Comparison of ENCODE assay signal across 33 cellular contexts in genomic region chr2:116222793-116223192, GRCh38.
DNase-seq lines count a peak whose midpoint lies in the region; ATAC-seq, FAIRE-seq and TF ChIP-seq lines count a peak whose summit lies in the region.
"Had no signal": no experiment of that assay in that cellular context is flagged by ENCODE, and none has a peak within 500 bp of the region (broad histone marks: within the 10 kb centered on the region; RNA-seq: fewer than 3 reads in every experiment).

No MANE protein-coding gene starts in this region.

- TF ChIP-seq POLR2A in HepG2 (IDR thresholded peaks at IDR 0.05; ENCODE audit: insufficient read depth in 1 of 2, low read depth in 2 of 2, low read length in 2 of 2) (no peak), right lobe of liver (IDR thresholded peaks at IDR 0.05) (no peak), IMR-90 (IDR thresholded peaks at IDR 0.05; ENCODE audit: low read depth, low read length) (no peak), H1 (IDR thresholded peaks at IDR 0.05; ENCODE audit: control extremely low read depth in 1 of 2, low read depth in 2 of 2, low read length in 2 of 2) (no peak)

- no peak for TF ChIP-seq RAD21 in HepG2 (CRISPR knock-in tag; IDR thresholded peaks at IDR 0.05)
- no peak for TF ChIP-seq RAD21 in IMR-90 (IDR thresholded peaks at IDR 0.05; ENCODE audit: low read length)
- no peak for TF ChIP-seq RAD21 in H1 (IDR thresholded peaks at IDR 0.05 in 1 of 2, conservative IDR thresholded peaks at IDR 0.05 in 1 of 2; ENCODE audit: low read depth in 2 of 2, low read length in 2 of 2)

- no peak for TF ChIP-seq CTCF in HepG2 (CRISPR knock-in tag; IDR thresholded peaks at IDR 0.05)
- no peak for TF ChIP-seq CTCF in right lobe of liver (IDR thresholded peaks at IDR 0.05)
- TF ChIP-seq CTCF in IMR-90 (conservative IDR thresholded peaks at IDR 0.05; ENCODE audit: low read depth, low read length) = no peak
- TF ChIP-seq CTCF in H1 (IDR thresholded peaks at IDR 0.05; ENCODE audit: control extremely low read depth in 1 of 3, insufficient read depth in 1 of 3, low read depth in 1 of 3, low read length in 3 of 3) = no peak

- H3K23ac ChIP-seq in IMR-90 (ENCODE audit: low read depth, low read length) (no peak overlapping the region), H1 (ENCODE audit: insufficient read length) (no peak overlapping the region)

- no peak overlapping the region for H3K9ac ChIP-seq in HepG2 (ENCODE audit: insufficient read depth, low read depth, low read length)
- no peak overlapping the region for H3K9ac ChIP-seq in IMR-90 (ENCODE audit: low read depth, low read length)
- H3K9ac ChIP-seq in H1 (replicated peaks in 1 of 4; ENCODE audit: extremely low read depth in 1 of 4, low read depth in 3 of 4, low read length in 3 of 4) = no peak overlapping the region
- H3K9ac ChIP-seq: BLaER1; BLaER1 treated with 17β-estradiol and CSF1 and Interleukin-3, amounts not matched to agents 10 nM and 100 nM had no signal

- H4K5ac ChIP-seq in IMR-90 (ENCODE audit: low read depth, low read length) (no peak overlapping the region), H1 (ENCODE audit: insufficient read length, low read depth, low read length) (no peak overlapping the region)

- H3K14ac ChIP-seq in IMR-90 (replicated peaks; ENCODE audit: low read depth, low read length) = no peak overlapping the region
- H3K14ac ChIP-seq in H1 (ENCODE audit: insufficient read length) = no peak overlapping the region

- no peak for TF ChIP-seq EP300 in HepG2 (IDR thresholded peaks at IDR 0.05; ENCODE audit: low read depth in 2 of 2, low read length in 2 of 2)
- no peak for TF ChIP-seq EP300 in HepG2 (CRISPR knock-in tag; IDR thresholded peaks at IDR 0.05; ENCODE audit: borderline replicate concordance)
- TF ChIP-seq EP300 in H1 (IDR thresholded peaks at IDR 0.05; ENCODE audit: borderline replicate concordance in 1 of 2, low read depth in 2 of 2, low read length in 2 of 2) = no peak

- H2AFZ ChIP-seq in HepG2 (ENCODE audit: low read length) (no peak overlapping the region), IMR-90 (replicated peaks; ENCODE audit: low read length, poor library complexity) (no peak overlapping the region), H1 (ENCODE audit: low read length) (no peak overlapping the region)

- no peak overlapping the region for H3K4ac ChIP-seq in IMR-90 (ENCODE audit: low read depth, low read length)
- H3K4ac ChIP-seq in H1 (replicated peaks; ENCODE audit: insufficient read length, low read depth, low read length) = no peak overlapping the region

- H2BK5ac ChIP-seq in IMR-90 (ENCODE audit: low read depth, low read length, poor library complexity, severe bottlenecking) (no peak overlapping the region), H1 (ENCODE audit: low read depth, low read length) (no peak overlapping the region)

- H3K27ac ChIP-seq in HepG2 (ENCODE audit: extremely low read length, insufficient read depth, low read length) (no peak overlapping the region), right lobe of liver (no peak overlapping the region), IMR-90 (ENCODE audit: insufficient read depth, low read length) (no peak overlapping the region), H1 (ENCODE audit: low read depth, low read length) (no peak overlapping the region)
- H3K27ac ChIP-seq: 22Rv1; A549; BLaER1; BLaER1 treated with 17β-estradiol and CSF1 and Interleukin-3, amounts not matched to agents 10 nM and 100 nM; C4-2B had no signal

- H3K27me3 ChIP-seq in HepG2 (ENCODE audit: control insufficient read depth in 1 of 2, insufficient read depth in 2 of 2, low read length in 2 of 2) = no peaks in the 10 kb centered on the region
- no peaks in the 10 kb centered on the region for H3K27me3 ChIP-seq in right lobe of liver
- no peaks in the 10 kb centered on the region for H3K27me3 ChIP-seq in IMR-90 (ENCODE audit: control insufficient read depth, insufficient read depth, low read length)
- H3K27me3 ChIP-seq in H1 (replicated peaks in 1 of 4; ENCODE audit: control insufficient read depth in 3 of 4, extremely low read depth in 1 of 4, insufficient read depth in 3 of 4, low read length in 3 of 4) = no peaks in the 10 kb centered on the region
- H3K27me3 ChIP-seq in H7 (ENCODE audit: control insufficient read depth, insufficient read depth, low read length) = no peaks in the 10 kb centered on the region
- H3K27me3 ChIP-seq: BE2C; BLaER1; BLaER1 treated with 17β-estradiol and CSF1 and Interleukin-3, amounts not matched to agents 10 nM and 100 nM had no signal

- intact Hi-C loops in HepG2 (cut with micrococcal nuclease; ENCODE audit: unreplicated experiment) = no loop called here
- intact Hi-C loops in right lobe of liver (cut with DNase I) = no loop called here
- intact Hi-C loops in IMR-90 (cut with micrococcal nuclease) = no loop called here

- H3K36me3 ChIP-seq in HepG2 (replicated peaks in 1 of 2; ENCODE audit: control insufficient read depth in 1 of 2, insufficient read depth in 2 of 2, low read length in 2 of 2) (no peaks in the 10 kb centered on the region), right lobe of liver (no peaks in the 10 kb centered on the region), IMR-90 (ENCODE audit: control insufficient read depth, insufficient read depth, low read length) (no peaks in the 10 kb centered on the region), H1 (ENCODE audit: control insufficient read depth in 2 of 4, insufficient read depth in 4 of 4, low read length in 3 of 4) (no peaks in the 10 kb centered on the region), H7 (replicated peaks; ENCODE audit: control insufficient read depth, insufficient read depth, low read length) (no peaks in the 10 kb centered on the region)
- H3K36me3 ChIP-seq: BE2C; BLaER1; BLaER1 treated with 17β-estradiol and CSF1 and Interleukin-3, amounts not matched to agents 10 nM and 100 nM had no signal

- no peak overlapping the region for H3K4me2 ChIP-seq in HepG2 (ENCODE audit: low read depth, low read length)
- H3K4me2 ChIP-seq in IMR-90 (ENCODE audit: low read depth, low read length) = no peak overlapping the region
- H3K4me2 ChIP-seq in H1 (ENCODE audit: insufficient read depth in 1 of 2, low read depth in 2 of 2, low read length in 2 of 2) = no peak overlapping the region
- H3K4me2 ChIP-seq: A549; BLaER1; BLaER1 treated with 17β-estradiol and CSF1 and Interleukin-3, amounts not matched to agents 10 nM and 100 nM had no signal

- no peak overlapping the region for H2BK12ac ChIP-seq in H1 (ENCODE audit: low read depth, low read length)

- no peak overlapping the region for H4K91ac ChIP-seq in IMR-90 (ENCODE audit: insufficient read depth, low read depth, low read length)
- H4K91ac ChIP-seq in H1 (replicated peaks; ENCODE audit: insufficient read length, low read length) = no peak overlapping the region

- no peaks in the 10 kb centered on the region for H3K4me1 ChIP-seq in HepG2 (ENCODE audit: insufficient read depth, low read length)
- no peaks in the 10 kb centered on the region for H3K4me1 ChIP-seq in right lobe of liver
- no peaks in the 10 kb centered on the region for H3K4me1 ChIP-seq in IMR-90 (ENCODE audit: control insufficient read depth, insufficient read depth, low read length)
- no peaks in the 10 kb centered on the region for H3K4me1 ChIP-seq in H1 (replicated peaks in 1 of 4; ENCODE audit: control insufficient read depth in 3 of 4, insufficient read depth in 4 of 4, low read length in 3 of 4)
- H3K4me1 ChIP-seq: A549; BE2C; BLaER1; BLaER1 treated with 17β-estradiol and CSF1 and Interleukin-3, amounts not matched to agents 10 nM and 100 nM; Caco-2 had no signal

- DNase-seq in HepG2 (ENCODE audit: low spot score) (no peak), right lobe of liver (no peak), IMR-90 (no peak), H1 (ENCODE audit: low read depth in 1 of 2, low spot score in 2 of 2) (no peak), H7 (no peak)
- DNase-seq: 8988T; ACHN; AML-193; BE2C; C1 segment of cervical spinal cord; Caco-2; Calu3; CD4-positive, alpha-beta memory T cell; CD4-positive, alpha-beta T cell; CD4-positive, CD25-positive, alpha-beta regulatory T cell; CD8-positive, alpha-beta memory T cell; CD8-positive, alpha-beta T cell; COR-L47; DMS 273 treated with DMSO at 0.1 percent for 48 hours; DMS153; DMS53; DMS79; DMS79 treated with DMSO at 0.1 percent for 48 hours; DND-41; EL had no signal

- H2AK5ac ChIP-seq in IMR-90 (ENCODE audit: low read depth, low read length) = no peak overlapping the region
- no peak overlapping the region for H2AK5ac ChIP-seq in H1 (ENCODE audit: low read depth, low read length)

- no peak overlapping the region for H3K4me3 ChIP-seq in HepG2 (replicated peaks in 1 of 3; ENCODE audit: insufficient read depth in 1 of 3, low read depth in 2 of 3, low read length in 3 of 3)
- no peak overlapping the region for H3K4me3 ChIP-seq in right lobe of liver
- H3K4me3 ChIP-seq in IMR-90 (ENCODE audit: insufficient read depth, low read depth, low read length) = no peak overlapping the region
- no peak overlapping the region for H3K4me3 ChIP-seq in H1 (ENCODE audit: extremely low read depth in 1 of 4, insufficient read depth in 2 of 4, low read depth in 3 of 4, low read length in 4 of 4)
- H3K4me3 ChIP-seq in H7 (ENCODE audit: insufficient read depth, low read depth, low read length) = no peak overlapping the region
- H3K4me3 ChIP-seq: A549; BLaER1; BLaER1 treated with 17β-estradiol and CSF1 and Interleukin-3, amounts not matched to agents 10 nM and 100 nM had no signal

- H2BK15ac ChIP-seq in IMR-90 (ENCODE audit: low read depth, low read length) (no peak overlapping the region), H1 (ENCODE audit: low read length) (no peak overlapping the region)

- H3K23me2 ChIP-seq in H1 (ENCODE audit: low read depth, low read length) = no peaks in the 10 kb centered on the region

- H3K9me1 ChIP-seq in IMR-90 (ENCODE audit: insufficient read depth, low read length) = no peaks in the 10 kb centered on the region

- H3K79me1 ChIP-seq in IMR-90 (ENCODE audit: low read depth in 1 of 2, low read length in 2 of 2) (no peaks in the 10 kb centered on the region), H1 (ENCODE audit: low read depth, low read length) (no peaks in the 10 kb centered on the region)

- WGBS in HepG2 (ENCODE audit: low lambda C conversion rate) = 38% methylated on average over 4 of the region's 4 CpGs
- WGBS in right lobe of liver (ENCODE audit: insufficient coverage, low coverage, low lambda C conversion rate, missing lambda C conversion rate) = 62% methylated on average over 4 of the region's 4 CpGs
- WGBS in IMR-90 (ENCODE audit: extremely low coverage in 2 of 2, insufficient read length in 1 of 2), 2 experiments = no CpG with 5 or more reads among the region's 4 CpGs
- 92% methylated on average over 4 of the region's 4 CpGs; no CpG with 5 or more reads in 1 of the 2 experiments for WGBS in H1 (ENCODE audit: extremely low coverage in 1 of 2, insufficient coverage in 1 of 2, insufficient read length in 1 of 2, insufficient replicate concordance in 2 of 2, low coverage in 1 of 2, low lambda C conversion rate in 2 of 2, missing lambda C conversion rate in 1 of 2), 2 experiments

- FAIRE-seq in HepG2 (lab: Jason Lieb, UNC) (no peak), H1 (lab: Jason Lieb, UNC) (no peak)
- FAIRE-seq: A204.1, A549, D721Med had no signal

- H3K18ac ChIP-seq in IMR-90 (ENCODE audit: low read depth, low read length) = no peak overlapping the region
- no peak overlapping the region for H3K18ac ChIP-seq in H1 (ENCODE audit: extremely low read depth, low read length)

- H3K56ac ChIP-seq in IMR-90 (ENCODE audit: extremely low read depth, insufficient read depth, low read length) (no peak overlapping the region), H1 (replicated peaks; ENCODE audit: insufficient read length, low read depth, low read length) (no peak overlapping the region)

- H3K79me2 ChIP-seq in HepG2 (ENCODE audit: insufficient read depth, low read length) (no peaks in the 10 kb centered on the region), H1 (ENCODE audit: control insufficient read depth in 1 of 2, insufficient read depth in 2 of 2, low read length in 2 of 2) (no peaks in the 10 kb centered on the region)

- BruUV-seq in HepG2 (replicated peaks; lab: Mats Ljungman, UMichigan) (no TSS peak), IMR-90 (replicated peaks; lab: Mats Ljungman, UMichigan) (no TSS peak)

- POLR2A ChIA-PET in HepG2 (lab: Yijun Ruan, JAX) (no interaction called here), IMR-90 (lab: Charles Lee; ENCODE audit: unreplicated experiment) (no interaction called here), H1 (lab: Charles Lee; ENCODE audit: partially characterized antibody) (no interaction called here)

- CTCF ChIA-PET in HepG2 (lab: Yijun Ruan, JAX; ENCODE audit: low intra/inter-chr PET ratio, low total read pairs) (no interaction called here), IMR-90 (lab: Yijun Ruan, JAX) (no interaction called here), H1 (lab: Charles Lee; ENCODE audit: partially characterized antibody) (interaction anchor here (0.7 kb wide), 1 partner anchor 671 kb away, joined by 3 read pairs; no protein-coding TSS in a partner anchor)

- dilution Hi-C loops in IMR-90 (cut with HindIII; ENCODE audit: low sequenced_read_pairs, unreplicated experiment) = no loop called here

- H4K8ac ChIP-seq in IMR-90 (ENCODE audit: low read depth in 2 of 2, low read length in 2 of 2) (no peak overlapping the region), H1 (ENCODE audit: extremely low read depth, insufficient read depth, low read length) (no peak overlapping the region)

- H3K9me3 ChIP-seq in HepG2 (ENCODE audit: low read length) = peaks cover 90% of the 10 kb centered on the region
- no peaks in the 10 kb centered on the region for H3K9me3 ChIP-seq in right lobe of liver
- peaks cover 11% of the 10 kb centered on the region for H3K9me3 ChIP-seq in IMR-90 (ENCODE audit: control insufficient read depth, insufficient read depth, low read length)
- H3K9me3 ChIP-seq in H1 (ENCODE audit: insufficient read depth in 2 of 2, low read depth in 1 of 2, low read length in 1 of 2) = no peaks in the 10 kb centered on the region
- H3K9me3 ChIP-seq: BE2C; BLaER1; BLaER1 treated with 17β-estradiol and CSF1 and Interleukin-3, amounts not matched to agents 10 nM and 100 nM; Caco-2 had no signal

- in situ Hi-C loops in HepG2 (cut with HindIII; ENCODE audit: extremely low pct_ligation_motif_present, low pct_unique_long_range_greater_than_20kb) (no loop called here), IMR-90 (cut with MboI; ENCODE audit: low sequenced_read_pairs) (no loop called here)

- no peak overlapping the region for H2BK20ac ChIP-seq in IMR-90 (ENCODE audit: low read depth, low read length)
- H2BK20ac ChIP-seq in H1 (ENCODE audit: low read length) = no peak overlapping the region

- H2AK9ac ChIP-seq in IMR-90 (replicated peaks; ENCODE audit: low read depth, low read length, poor library complexity) = no peak overlapping the region

- H2BK120ac ChIP-seq in IMR-90 (ENCODE audit: low read depth, low read length) (no peak overlapping the region), H1 (replicated peaks; ENCODE audit: low read depth, low read length) (no peak overlapping the region)

- H4K20me1 ChIP-seq in HepG2 (ENCODE audit: insufficient read depth, low read length) (no peaks in the 10 kb centered on the region), IMR-90 (ENCODE audit: insufficient read depth, low read length) (no peaks in the 10 kb centered on the region), H1 (replicated peaks in 1 of 2; ENCODE audit: control insufficient read depth in 1 of 2, insufficient read depth in 2 of 2, low read length in 2 of 2) (no peaks in the 10 kb centered on the region)
- H4K20me1 ChIP-seq: BLaER1; BLaER1 treated with 17β-estradiol and CSF1 and Interleukin-3, amounts not matched to agents 10 nM and 100 nM had no signal

- ATAC-seq in HepG2 (no peak), right lobe of liver (no peak), IMR-90 (ENCODE audit: low read depth) (no peak), GM19463 (IDR thresholded peaks at IDR 0.05; ENCODE audit: unreplicated experiment) (no peak)
- ATAC-seq: A549; CD8-positive, alpha-beta T cell had no signal

Comparison
In these comparisons a context has a peak if more than half of its experiments do, and no peak if none do; other contexts are left out.
1. Of the 41 proteins assayed by ChIP-seq in both HepG2 and H1: peak only in HepG2: none; only in H1: none; in both: CEBPB; in neither: 40.